Comparison of ENCODE assay signal across 8 cellular contexts in genomic region chr7:134865001-134865845, GRCh38.
DNase-seq lines count a peak whose midpoint lies in the region; ATAC-seq and TF ChIP-seq lines count a peak whose summit lies in the region.

No MANE protein-coding gene starts in this region.

- peak overlapping the region in 3 of 5 experiments; percentile 30 to 76 (median 38) for H3K27ac Mint-ChIP-seq in brain
- peak overlapping the region; percentile 88 to 96 (median 92) for H3K27ac Mint-ChIP-seq in naive thymus-derived CD4-positive, alpha-beta T cell

- H3K9me3 Mint-ChIP-seq in brain, result no peaks in the 10 kb centered on the region
- peaks cover 0 to 6% (median 0%) of the 10 kb centered on the region in 11 donors for H3K9me3 Mint-ChIP-seq in naive thymus-derived CD4-positive, alpha-beta T cell

- no peaks in the 10 kb centered on the region for H3K36me3 Mint-ChIP-seq in brain
- peaks cover 8 to 32% (median 22%) of the 10 kb centered on the region in 5 donors for H3K36me3 Mint-ChIP-seq in naive thymus-derived CD4-positive, alpha-beta T cell

- POLR2A ChIA-PET in naive thymus-derived CD4-positive, alpha-beta T cell (lab: Charles Lee), result interaction anchor here (0.6 to 3.6 kb wide), 15 partner anchors 9 to 283 kb away, joined by 3 to 19 read pairs (median 6); partner anchors contain the start of genes BPGM and TMEM140

- H3K27me3 ChIP-seq in naive thymus-derived CD4-positive, alpha-beta T cell (ENCODE audit: control insufficient read depth in 2 of 2, insufficient read depth in 2 of 2, low read length in 2 of 2), result no peaks in the 10 kb centered on the region

- peaks cover 0 to 5% (median 5%) of the 10 kb centered on the region in 3 experiments for H3K36me3 ChIP-seq in naive thymus-derived CD4-positive, alpha-beta T cell (ENCODE audit: control insufficient read depth in 2 of 3, insufficient read depth in 3 of 3, low read length in 3 of 3)

- peak in 8 of 9 donors; percentile 43 to 79 (median 76) for DNase-seq in naive thymus-derived CD4-positive, alpha-beta T cell
- no peak for DNase-seq in DMS153 (lab: John Stamatoyannopoulos, UW)
- DNase-seq in lower leg skin (ENCODE audit: low spot score in 2 of 2), result no peak
- no peak for DNase-seq in cerebellar nuclear complex (lab: John Stamatoyannopoulos, UW)

- no peaks in the 10 kb centered on the region for H3K9me3 ChIP-seq in naive thymus-derived CD4-positive, alpha-beta T cell (ENCODE audit: control insufficient read depth in 2 of 3, low read length in 3 of 3)

- peaks cover 25% of the 10 kb centered on the region for H3K4me1 Mint-ChIP-seq in brain
- peaks cover 8 to 76% (median 58%) of the 10 kb centered on the region in 7 donors for H3K4me1 Mint-ChIP-seq in naive thymus-derived CD4-positive, alpha-beta T cell

- 48 to 53% methylated on average over 9 of the region's 9 CpGs for WGBS in lower leg skin, 2 donors

- CTCF ChIA-PET in naive thymus-derived CD4-positive, alpha-beta T cell (lab: Charles Lee), result interaction anchor here (0.8 to 1.1 kb wide), 3 partner anchors 10 to 175 kb away, joined by 3 to 5 read pairs (median 4); no protein-coding TSS in a partner anchor

- peaks cover 0 to 13% of the 10 kb centered on the region in 2 donors for H3K4me1 ChIP-seq in naive thymus-derived CD4-positive, alpha-beta T cell (ENCODE audit: control insufficient read depth in 2 of 2, insufficient read depth in 2 of 2, low read length in 2 of 2)

- peak overlapping the region in 1 of 5 experiments; percentile 18 for H3K4me3 Mint-ChIP-seq in brain
- H3K4me3 Mint-ChIP-seq in naive thymus-derived CD4-positive, alpha-beta T cell, result peak overlapping the region; percentile 64 to 90 (median 84)

- no peak for TF ChIP-seq POLR2A in lower leg skin (IDR thresholded peaks at IDR 0.05)

- ATAC-seq in GM18868 (IDR thresholded peaks at IDR 0.05; ENCODE audit: unreplicated experiment), result peak; percentile 75
- ATAC-seq in HG03575 (IDR thresholded peaks at IDR 0.05; ENCODE audit: extremely low read depth, insufficient number of reproducible peaks, low FRiP score, unreplicated experiment), result peak; percentile 49
- peak; percentile 91 for ATAC-seq in naive thymus-derived CD4-positive, alpha-beta T cell
- ATAC-seq in GM21825 (IDR thresholded peaks at IDR 0.05; ENCODE audit: unreplicated experiment), result no peak

- no peak for TF ChIP-seq CTCF in brain (conservative IDR thresholded peaks at IDR 0.05)
- no peak for TF ChIP-seq CTCF in lower leg skin (IDR thresholded peaks at IDR 0.05)

- peak overlapping the region; percentile 51 for H3K4me3 ChIP-seq in naive thymus-derived CD4-positive, alpha-beta T cell (ENCODE audit: low read length)
- no peak overlapping the region for H3K4me3 ChIP-seq in lower leg skin (ENCODE audit: low read depth, poor library complexity, severe bottlenecking)

- no peaks in the 10 kb centered on the region for H3K27me3 Mint-ChIP-seq in brain
- no peaks in the 10 kb centered on the region for H3K27me3 Mint-ChIP-seq in naive thymus-derived CD4-positive, alpha-beta T cell

- H3K27ac ChIP-seq in naive thymus-derived CD4-positive, alpha-beta T cell (ENCODE audit: low read depth, low read length), result peak overlapping the region; percentile 68

- intact Hi-C loops in naive thymus-derived CD4-positive, alpha-beta T cell (cut with micrococcal nuclease), result loop anchor here (1.0 to 10.0 kb wide), 10 partner anchors 21 to 1110 kb away; partner anchors contain the start of genes BPGM (in 2 of the 2), CYREN (in 1 of the 2), MTPN (in 1 of the 2) and NUP205 (in 1 of the 2)
- intact Hi-C loops in lower leg skin (cut with DNase I; ENCODE audit: low total_unique reads), result no loop called here

Comparison
In these comparisons a context has a peak if more than half of its experiments do, and no peak if none do; other contexts are left out.
1. DNase-seq: peak in naive thymus-derived CD4-positive, alpha-beta T cell (8 of 9); none in DMS153 (single experiment), lower leg skin (0 of 2) and cerebellar nuclear complex (0 of 2).